12 cellular contexts compared by ENCODE assay signal in the genomic region with DNA sequence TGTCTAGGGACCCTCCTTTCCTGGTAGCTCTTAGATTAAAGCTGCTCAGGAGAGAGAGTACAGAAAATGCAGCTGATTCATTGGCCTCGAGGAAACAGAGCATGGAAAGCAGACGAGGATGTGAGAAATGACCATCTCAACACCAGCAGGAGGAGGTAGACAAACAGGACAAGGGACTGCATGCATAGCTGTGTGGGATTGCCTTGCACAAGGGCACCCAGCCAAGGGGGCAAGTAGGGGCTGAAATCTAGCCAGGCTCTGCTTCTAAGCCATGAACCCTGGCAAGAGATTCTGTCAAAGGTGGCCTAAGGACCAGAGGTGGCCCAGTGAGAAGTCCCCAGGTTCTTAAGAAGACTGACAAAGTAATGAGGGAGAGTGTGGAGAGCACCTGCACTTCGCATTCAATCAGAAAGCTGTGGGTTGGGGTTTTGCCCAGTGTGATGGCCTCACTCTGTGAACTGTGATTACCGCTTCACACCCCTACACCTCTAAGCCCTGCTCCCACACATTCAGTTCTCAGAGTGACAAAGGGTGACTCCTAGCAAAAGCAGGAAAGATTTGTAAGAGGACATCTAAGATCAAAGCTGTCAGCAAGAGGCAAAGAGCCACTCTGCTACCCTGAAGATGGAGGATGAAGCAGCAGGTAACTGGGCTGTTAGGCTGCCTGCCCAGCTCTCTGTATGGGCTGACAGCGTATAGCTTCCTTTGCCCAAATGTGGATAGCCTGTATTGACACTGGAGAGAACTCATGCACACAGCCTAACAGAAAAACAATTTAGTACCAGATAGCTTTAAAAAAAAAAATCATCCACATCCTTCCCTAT.
DNase-seq lines count a peak whose midpoint lies in the region; ATAC-seq and TF ChIP-seq lines count a peak whose summit lies in the region.
"Had no signal": no experiment of that assay in that cellular context is flagged by ENCODE, and none has a peak within 500 bp of the region (broad histone marks: within the 10 kb centered on the region; RNA-seq: fewer than 3 reads in every experiment).

No MANE protein-coding gene starts in this region.

- H3K9me3 ChIP-seq in transverse colon: no peaks in the 10 kb centered on the region
- H3K9me3 ChIP-seq: uterus had no signal

- H3K4me1 Mint-ChIP-seq in activated CD4-positive, alpha-beta memory T cell treated with anti-CD3 and anti-CD28 coated beads for 36 hours (ENCODE audit: low read depth): peaks cover 30% of the 10 kb centered on the region
- peaks cover 19% of the 10 kb centered on the region for H3K4me1 Mint-ChIP-seq in activated CD4-positive, alpha-beta memory T cell treated with anti-CD3 and anti-CD28 coated beads, Interleukin-2, amount 10 ng/mL, durations not matched to agents 7 days and 5 days
- peaks cover 20% of the 10 kb centered on the region for H3K4me1 Mint-ChIP-seq in activated CD8-positive, alpha-beta memory T cell treated with anti-CD3 and anti-CD28 coated beads, Interleukin-2, amount 10 ng/mL, durations not matched to agents 7 days and 5 days

- no peaks in the 10 kb centered on the region for H3K36me3 Mint-ChIP-seq in activated CD4-positive, alpha-beta memory T cell treated with anti-CD3 and anti-CD28 coated beads for 36 hours
- H3K36me3 Mint-ChIP-seq in activated CD4-positive, alpha-beta memory T cell treated with anti-CD3 and anti-CD28 coated beads, Interleukin-2, amount 10 ng/mL, durations not matched to agents 7 days and 5 days (ENCODE audit: low read depth): no peaks in the 10 kb centered on the region
- peaks cover 2% of the 10 kb centered on the region for H3K36me3 Mint-ChIP-seq in activated CD8-positive, alpha-beta memory T cell treated with anti-CD3 and anti-CD28 coated beads, Interleukin-2, amount 10 ng/mL, durations not matched to agents 7 days and 5 days

- peak; percentile 75 for ATAC-seq in GM21786 (IDR thresholded peaks at IDR 0.05; ENCODE audit: unreplicated experiment)
- ATAC-seq in activated CD8-positive, alpha-beta memory T cell treated with anti-CD3 and anti-CD28 coated beads, Interleukin-2, amount 10 ng/mL, durations not matched to agents 7 days and 5 days: peak; percentile 51

- TF ChIP-seq EP300 in transverse colon (IDR thresholded peaks at IDR 0.05; ENCODE audit: low read depth): no peak

- no peak overlapping the region for H3K27ac ChIP-seq in transverse colon
- H3K27ac ChIP-seq: uterus had no signal

- 76 to 100% methylated on average over 1 to 5 of the region's 5 CpGs for whole genome bisulfite sequencing in transverse colon (ENCODE audit: low coverage in 1 of 2), 2 donors

- H3K27me3 Mint-ChIP-seq in activated CD4-positive, alpha-beta memory T cell treated with anti-CD3 and anti-CD28 coated beads for 36 hours: peaks cover 2% of the 10 kb centered on the region
- H3K27me3 Mint-ChIP-seq in activated CD4-positive, alpha-beta memory T cell treated with anti-CD3 and anti-CD28 coated beads, Interleukin-2, amount 10 ng/mL, durations not matched to agents 7 days and 5 days: peaks cover 15% of the 10 kb centered on the region
- peaks cover 21% of the 10 kb centered on the region for H3K27me3 Mint-ChIP-seq in activated CD8-positive, alpha-beta memory T cell treated with anti-CD3 and anti-CD28 coated beads, Interleukin-2, amount 10 ng/mL, durations not matched to agents 7 days and 5 days

- DNase-seq in activated CD4-positive, alpha-beta memory T cell treated with anti-CD3 and anti-CD28 coated beads for 36 hours: peak; percentile 84
- no peak for DNase-seq in activated CD4-positive, alpha-beta memory T cell treated with anti-CD3 and anti-CD28 coated beads, Interleukin-2, amount 10 ng/mL, durations not matched to agents 7 days and 5 days
- DNase-seq in activated CD8-positive, alpha-beta memory T cell treated with anti-CD3 and anti-CD28 coated beads, Interleukin-2, amount 10 ng/mL, durations not matched to agents 7 days and 5 days: peak; percentile 43
- DNase-seq in stimulated activated CD8-positive, alpha-beta memory T cell treated with anti-CD3 and anti-CD28 coated beads, Interleukin-2, amount 100 ng/mL, for 48 hours (ENCODE audit: low read depth in 2 of 2): peak; percentile 7 to 38
- DNase-seq in transverse colon (no peak), NCI-H748 treated with DMSO at 0.1 percent for 48 hours (lab: John Stamatoyannopoulos, UW) (no peak), occipital lobe (lab: John Stamatoyannopoulos, UW) (no peak)
- DNase-seq: GF-D8, naive B cell, NCI-H1694, uterus had no signal

- no peak overlapping the region for H3K4me3 Mint-ChIP-seq in activated CD4-positive, alpha-beta memory T cell treated with anti-CD3 and anti-CD28 coated beads for 36 hours
- H3K4me3 Mint-ChIP-seq in activated CD4-positive, alpha-beta memory T cell treated with anti-CD3 and anti-CD28 coated beads, Interleukin-2, amount 10 ng/mL, durations not matched to agents 7 days and 5 days: no peak overlapping the region
- H3K4me3 Mint-ChIP-seq in activated CD8-positive, alpha-beta memory T cell treated with anti-CD3 and anti-CD28 coated beads, Interleukin-2, amount 10 ng/mL, durations not matched to agents 7 days and 5 days: no peak overlapping the region
- H3K4me3 Mint-ChIP-seq: naive B cell had no signal

- no peak for TF ChIP-seq CTCF in transverse colon (IDR thresholded peaks at IDR 0.05)

- in situ Hi-C loops in transverse colon (cut with MboI; ENCODE audit: low pct_ligation_motif_present in 1 of 4, low pct_unique_long_range_greater_than_20kb in 1 of 4, low sequenced_read_pairs in 3 of 4): no loop called here

- no peak for TF ChIP-seq POLR2A in transverse colon (IDR thresholded peaks at IDR 0.05)

- H3K27ac Mint-ChIP-seq in activated CD4-positive, alpha-beta memory T cell treated with anti-CD3 and anti-CD28 coated beads for 36 hours: peak overlapping the region; percentile 26
- H3K27ac Mint-ChIP-seq in activated CD4-positive, alpha-beta memory T cell treated with anti-CD3 and anti-CD28 coated beads, Interleukin-2, amount 10 ng/mL, durations not matched to agents 7 days and 5 days: no peak overlapping the region
- H3K27ac Mint-ChIP-seq in activated CD8-positive, alpha-beta memory T cell treated with anti-CD3 and anti-CD28 coated beads, Interleukin-2, amount 10 ng/mL, durations not matched to agents 7 days and 5 days: no peak overlapping the region
- H3K27ac Mint-ChIP-seq: naive B cell had no signal

- H3K27me3 ChIP-seq in transverse colon: no peaks in the 10 kb centered on the region
- H3K27me3 ChIP-seq: uterus had no signal

- H3K4me1 ChIP-seq in transverse colon: no peaks in the 10 kb centered on the region

- H3K4me3 ChIP-seq in transverse colon: no peak overlapping the region
- H3K4me3 ChIP-seq: uterus had no signal

- H3K9me3 Mint-ChIP-seq in activated CD4-positive, alpha-beta memory T cell treated with anti-CD3 and anti-CD28 coated beads for 36 hours: no peaks in the 10 kb centered on the region
- no peaks in the 10 kb centered on the region for H3K9me3 Mint-ChIP-seq in activated CD4-positive, alpha-beta memory T cell treated with anti-CD3 and anti-CD28 coated beads, Interleukin-2, amount 10 ng/mL, durations not matched to agents 7 days and 5 days
- H3K9me3 Mint-ChIP-seq in activated CD8-positive, alpha-beta memory T cell treated with anti-CD3 and anti-CD28 coated beads, Interleukin-2, amount 10 ng/mL, durations not matched to agents 7 days and 5 days (ENCODE audit: low read depth): no peaks in the 10 kb centered on the region

- POLR2A ChIA-PET in activated CD4-positive, alpha-beta memory T cell treated with anti-CD3 and anti-CD28 coated beads for 36 hours (lab: Charles Lee): interaction anchor here (0.6 to 2.2 kb wide), 11 partner anchors 11 to 194 kb away, joined by 3 to 29 read pairs (median 4); no protein-coding TSS in a partner anchor
- POLR2A ChIA-PET in activated CD4-positive, alpha-beta memory T cell treated with anti-CD3 and anti-CD28 coated beads, Interleukin-2, amount 10 ng/mL, durations not matched to agents 7 days and 5 days (lab: Charles Lee): interaction anchor here (1.3 kb wide), 1 partner anchor 152 kb away, joined by 3 read pairs; no protein-coding TSS in a partner anchor

- intact Hi-C loops in activated CD4-positive, alpha-beta memory T cell treated with anti-CD3 and anti-CD28 coated beads for 36 hours (cut with micrococcal nuclease): loop anchor here (1.0 kb wide), 3 partner anchors 31 to 151 kb away; a partner anchor contains a TSS
- intact Hi-C loops in transverse colon (cut with DNase I; ENCODE audit: low total_unique reads): no loop called here

- CTCF ChIA-PET in activated CD4-positive, alpha-beta memory T cell treated with anti-CD3 and anti-CD28 coated beads for 36 hours (lab: Charles Lee): interaction anchor here (0.6 to 6.8 kb wide), 6 partner anchors 33 to 246 kb away, joined by 3 to 68 read pairs (median 6); no protein-coding TSS in a partner anchor
- CTCF ChIA-PET in activated CD4-positive, alpha-beta memory T cell treated with anti-CD3 and anti-CD28 coated beads, Interleukin-2, amount 10 ng/mL, durations not matched to agents 7 days and 5 days (lab: Charles Lee): interaction anchor here (0.5 to 1.6 kb wide), 5 partner anchors 31 to 350 kb away, joined by 3 read pairs; no protein-coding TSS in a partner anchor
- CTCF ChIA-PET in activated CD8-positive, alpha-beta memory T cell treated with anti-CD3 and anti-CD28 coated beads, Interleukin-2, amount 10 ng/mL, durations not matched to agents 7 days and 5 days (lab: Charles Lee): interaction anchor here (1.2 to 1.9 kb wide), 4 partner anchors 16 to 246 kb away, joined by 3 to 6 read pairs (median 5); no protein-coding TSS in a partner anchor

- no peaks in the 10 kb centered on the region for H3K36me3 ChIP-seq in transverse colon
- H3K36me3 ChIP-seq: uterus had no signal

Comparison
In these comparisons a context has a peak if more than half of its experiments do, and no peak if none do; other contexts are left out.
1. DNase-seq: peak in activated CD4-positive, alpha-beta memory T cell treated with anti-CD3 and anti-CD28 coated beads for 36 hours (single experiment), activated CD8-positive, alpha-beta memory T cell treated with anti-CD3 and anti-CD28 coated beads, Interleukin-2, amount 10 ng/mL, durations not matched to agents 7 days and 5 days (single experiment) and stimulated activated CD8-positive, alpha-beta memory T cell treated with anti-CD3 and anti-CD28 coated beads, Interleukin-2, amount 100 ng/mL, for 48 hours (2 of 2); none in activated CD4-positive, alpha-beta memory T cell treated with anti-CD3 and anti-CD28 coated beads, Interleukin-2, amount 10 ng/mL, durations not matched to agents 7 days and 5 days (single experiment), transverse colon (single experiment), NCI-H748 treated with DMSO at 0.1 percent for 48 hours (single experiment) and occipital lobe (single experiment).